In genomic region chr11:8810331-8811301, GRCh38 we compare ENCODE assay signal across 1 cellular context.
TF ChIP-seq lines count a peak whose summit lies in the region.

No MANE protein-coding gene starts in this region.

TF ChIP-seq in HepG2, 621 proteins besides CTCF, POLR2A, EP300 and RAD21 (continued from another document and continues in another):
- TF ChIP-seq GRHL1 (CRISPR knock-in tag; conservative IDR thresholded peaks at IDR 0.05): no peak
- TF ChIP-seq ZNF850 (CRISPR knock-in tag; conservative IDR thresholded peaks at IDR 0.05): no peak
- TF ChIP-seq SIX1 (CRISPR knock-in tag; IDR thresholded peaks at IDR 0.05; ENCODE audit: borderline replicate concordance): no peak
- no peak for TF ChIP-seq SRF (IDR thresholded peaks at IDR 0.05; ENCODE audit: low read depth, low read length)
- TF ChIP-seq RFX1 (IDR thresholded peaks at IDR 0.05): peak; percentile 80
- TF ChIP-seq DBP (CRISPR knock-in tag; IDR thresholded peaks at IDR 0.05; ENCODE audit: not compliant biosample characterization): peak; percentile 78
- TF ChIP-seq SMAD9 (CRISPR knock-in tag; IDR thresholded peaks at IDR 0.05): 0 out of 2 replicates have a peak, but pooled peaks have one; percentile 48
- no peak for TF ChIP-seq KLF6 (CRISPR knock-in tag; IDR thresholded peaks at IDR 0.05)
- no peak for TF ChIP-seq NPAS2 (CRISPR knock-in tag; IDR thresholded peaks at IDR 0.05; ENCODE audit: borderline replicate concordance)
- TF ChIP-seq SRSF4 (IDR thresholded peaks at IDR 0.05; ENCODE audit: low read depth, low read length, poor library complexity, severe bottlenecking): no peak
- no peak for TF ChIP-seq AHR (CRISPR knock-in tag; IDR thresholded peaks at IDR 0.05)
- TF ChIP-seq ZNF574 (CRISPR knock-in tag; IDR thresholded peaks at IDR 0.05): no peak; the same call in 1 of the 2 replicates
- no peak for TF ChIP-seq ZUFSP (CRISPR knock-in tag; IDR thresholded peaks at IDR 0.05; ENCODE audit: borderline replicate concordance)
- TF ChIP-seq GATA4 (IDR thresholded peaks at IDR 0.05; ENCODE audit: borderline replicate concordance, low read depth): no peak
- TF ChIP-seq PAF1 (CRISPR knock-in tag; IDR thresholded peaks at IDR 0.05): no peak
- TF ChIP-seq SIX4 (CRISPR knock-in tag; IDR thresholded peaks at IDR 0.05): no peak
- TF ChIP-seq HIC2 (CRISPR knock-in tag; IDR thresholded peaks at IDR 0.05; ENCODE audit: low read depth): no peak
- no peak for TF ChIP-seq ZNF720 (CRISPR knock-in tag; IDR thresholded peaks at IDR 0.05)
- 0 out of 3 replicates have a peak, but pooled peaks have one; percentile 64 for TF ChIP-seq MXI1 (IDR thresholded peaks at IDR 0.05; ENCODE audit: borderline replicate concordance, low read depth, low read length)
- TF ChIP-seq ZNF468 (CRISPR knock-in tag; IDR thresholded peaks at IDR 0.05): no peak
- no peak for TF ChIP-seq ZNF124 (CRISPR knock-in tag; IDR thresholded peaks at IDR 0.05)
- TF ChIP-seq JUNB (CRISPR knock-in tag; IDR thresholded peaks at IDR 0.05; ENCODE audit: borderline replicate concordance): no peak
- TF ChIP-seq REPIN1 (CRISPR knock-in tag; IDR thresholded peaks at IDR 0.05; ENCODE audit: borderline replicate concordance, low read depth): no peak
- TF ChIP-seq THRA (CRISPR knock-in tag; IDR thresholded peaks at IDR 0.05; ENCODE audit: borderline replicate concordance): no peak
- no peak for TF ChIP-seq PRDM15 (CRISPR knock-in tag; IDR thresholded peaks at IDR 0.05)
- no peak for TF ChIP-seq ZNF253 (CRISPR knock-in tag; IDR thresholded peaks at IDR 0.05; ENCODE audit: borderline replicate concordance)
- no peak for TF ChIP-seq TFE3 (CRISPR knock-in tag; IDR thresholded peaks at IDR 0.05)
- TF ChIP-seq SRSF1 (optimal IDR thresholded peaks at IDR 0.05; ENCODE audit: low read depth, low read length): peak; percentile 58
- TF ChIP-seq PHB2 (IDR thresholded peaks at IDR 0.05; ENCODE audit: partially characterized antibody): no peak
- TF ChIP-seq SOX13 (IDR thresholded peaks at IDR 0.05): no peak
- TF ChIP-seq SOX13 (CRISPR knock-in tag; conservative IDR thresholded peaks at IDR 0.05 in 1 of 2, IDR thresholded peaks at IDR 0.05 in 1 of 2): no peak; a peak in 1 of 4 replicates
- no peak for TF ChIP-seq THAP7 (CRISPR knock-in tag; IDR thresholded peaks at IDR 0.05)
- TF ChIP-seq SATB2 (CRISPR knock-in tag; IDR thresholded peaks at IDR 0.05): no peak
- TF ChIP-seq MIER3 (CRISPR knock-in tag; IDR thresholded peaks at IDR 0.05; ENCODE audit: borderline replicate concordance): no peak
- no peak for TF ChIP-seq ZNF792 (CRISPR knock-in tag; IDR thresholded peaks at IDR 0.05)
- no peak for TF ChIP-seq THAP11 (CRISPR knock-in tag; IDR thresholded peaks at IDR 0.05)
- no peak for TF ChIP-seq MXD1 (CRISPR knock-in tag; IDR thresholded peaks at IDR 0.05)
- TF ChIP-seq ZNF382 (CRISPR knock-in tag; IDR thresholded peaks at IDR 0.05; ENCODE audit: borderline replicate concordance): no peak
- TF ChIP-seq ZNF333 (CRISPR knock-in tag; IDR thresholded peaks at IDR 0.05; ENCODE audit: borderline replicate concordance): no peak
- TF ChIP-seq KLF9 (CRISPR knock-in tag; IDR thresholded peaks at IDR 0.05; ENCODE audit: low read depth): no peak
- TF ChIP-seq HIVEP1 (CRISPR knock-in tag; IDR thresholded peaks at IDR 0.05): no peak
- TF ChIP-seq PPARG (CRISPR knock-in tag; conservative IDR thresholded peaks at IDR 0.05): no peak
- TF ChIP-seq ZNF256 (CRISPR knock-in tag; conservative IDR thresholded peaks at IDR 0.05): no peak
- no peak for TF ChIP-seq ZNF576 (CRISPR knock-in tag; IDR thresholded peaks at IDR 0.05)
- no peak for TF ChIP-seq HOXD1 (CRISPR knock-in tag; IDR thresholded peaks at IDR 0.05)
- no peak for TF ChIP-seq ZNF878 (CRISPR knock-in tag; IDR thresholded peaks at IDR 0.05)
- TF ChIP-seq ZNF83 (CRISPR knock-in tag; IDR thresholded peaks at IDR 0.05; ENCODE audit: borderline replicate concordance): no peak
- TF ChIP-seq SIN3A (IDR thresholded peaks at IDR 0.05; ENCODE audit: borderline replicate concordance, low read depth, low read length): peak; percentile 84; the same call in 1 of the 2 replicates
- no peak for TF ChIP-seq NR2F6 (IDR thresholded peaks at IDR 0.05)
- TF ChIP-seq NR2F6 (CRISPR knock-in tag; IDR thresholded peaks at IDR 0.05): peak; percentile 10; the same call in 1 of the 2 replicates
- TF ChIP-seq ZNF790 (CRISPR knock-in tag; IDR thresholded peaks at IDR 0.05; ENCODE audit: borderline replicate concordance): no peak
- TF ChIP-seq ZMYM4 (CRISPR knock-in tag; IDR thresholded peaks at IDR 0.05): no peak
- no peak for TF ChIP-seq ZNF121 (CRISPR knock-in tag; IDR thresholded peaks at IDR 0.05)
